In the genomic region with DNA sequence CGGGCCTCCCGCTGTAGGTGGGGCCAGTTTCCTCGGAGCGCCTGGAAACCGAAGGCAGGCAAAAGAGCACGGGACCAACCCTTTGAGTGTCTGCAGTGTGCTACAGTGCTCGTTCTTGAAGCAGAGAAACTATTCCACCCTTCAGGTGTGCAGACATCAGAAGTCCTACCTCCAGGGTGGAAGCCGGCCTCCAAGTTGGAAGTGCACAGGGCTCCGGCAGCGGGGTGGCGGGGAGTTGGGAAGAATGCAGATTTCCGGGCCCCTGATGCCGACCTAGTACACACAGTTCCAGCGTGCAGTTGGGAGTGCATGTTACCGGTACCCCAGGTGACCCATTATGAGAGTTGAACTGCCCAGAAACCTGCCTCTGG, we compare ENCODE assay signal across 8 cellular contexts. TPM values are rescaled to one million over a fixed set of nuclear protein-coding genes. Genes with fewer than 3 reads are reported as not detected.
DNase-seq lines count a peak whose midpoint lies in the region; ATAC-seq and TF ChIP-seq lines count a peak whose summit lies in the region.
"Had no signal": no experiment of that assay in that cellular context is flagged by ENCODE, and none has a peak within 500 bp of the region (broad histone marks: within the 10 kb centered on the region; RNA-seq: fewer than 3 reads in every experiment).

No MANE protein-coding gene starts in this region.

- ATAC-seq in activated T-helper 17 cell treated with anti-CD3 and anti-CD28 coated beads, Interleukin-2, amount 50 U/mL, for 72 hours (replicated peaks) = no peak

- intact Hi-C loops in stomach (cut with DNase I; ENCODE audit: low total_unique reads) = no loop called here

- DNase-seq in HL-60 (ENCODE audit: low read depth in 1 of 2, low spot score in 1 of 2) (no peak), stomach (no peak), MG63 (no peak), glomerular visceral epithelial cell (ENCODE audit: extremely low spot score) (no peak)
- DNase-seq in stimulated activated CD4-positive, alpha-beta T cell treated with anti-CD3 and anti-CD28 coated beads, Interleukin-1b, Interleukin-23, amount 100 ng/mL, for 48 hours = no peak
- DNase-seq: NCI-H2029 had no signal

- H3K27ac Mint-ChIP-seq in activated T-helper 17 cell treated with anti-CD3 and anti-CD28 coated beads, Interleukin-2, amount 50 U/mL, for 72 hours = peak overlapping the region; percentile 93

- no peaks in the 10 kb centered on the region for H3K9me3 Mint-ChIP-seq in activated T-helper 17 cell treated with anti-CD3 and anti-CD28 coated beads, Interleukin-2, amount 50 U/mL, for 72 hours

- H3K4me1 ChIP-seq in stomach = peaks cover 56 to 74% (median 68%) of the 10 kb centered on the region in 4 donors

- H3K27ac ChIP-seq in HL-60 (replicated peaks) = no peak overlapping the region
- H3K27ac ChIP-seq in stomach = peak overlapping the region; percentile 99 to 100 (median 100)

- H3K4me1 Mint-ChIP-seq in activated T-helper 17 cell treated with anti-CD3 and anti-CD28 coated beads, Interleukin-2, amount 50 U/mL, for 72 hours = peaks cover 30% of the 10 kb centered on the region

- no peak for TF ChIP-seq EP300 in stomach (IDR thresholded peaks at IDR 0.05)

- 26 to 49% (median 34%) methylated on average over 15 of the region's 15 CpGs for WGBS in stomach, 5 donors

- H3K27me3 Mint-ChIP-seq in activated T-helper 17 cell treated with anti-CD3 and anti-CD28 coated beads, Interleukin-2, amount 50 U/mL, for 72 hours = no peaks in the 10 kb centered on the region

- H3K36me3 Mint-ChIP-seq in activated T-helper 17 cell treated with anti-CD3 and anti-CD28 coated beads, Interleukin-2, amount 50 U/mL, for 72 hours (ENCODE audit: low read depth) = peaks cover 41% of the 10 kb centered on the region

- TF ChIP-seq CTCF in HL-60 (IDR thresholded peaks at IDR 0.05; ENCODE audit: insufficient read depth, low read length) (no peak), stomach (IDR thresholded peaks at IDR 0.05) (no peak)

- H3K27me3 ChIP-seq in HL-60 (ENCODE audit: insufficient read depth, poor library complexity, severe bottlenecking) (no peaks in the 10 kb centered on the region), stomach (no peaks in the 10 kb centered on the region), MG63 (no peaks in the 10 kb centered on the region)

- H3K4me3 Mint-ChIP-seq in activated T-helper 17 cell treated with anti-CD3 and anti-CD28 coated beads, Interleukin-2, amount 50 U/mL, for 72 hours = peak overlapping the region; percentile 96

- TF ChIP-seq POLR2A in stomach (IDR thresholded peaks at IDR 0.05) = no peak

- H3K9me3 ChIP-seq in iPS-18c (ENCODE audit: control insufficient read depth, insufficient read depth, low read length) (peaks cover 2% of the 10 kb centered on the region), stomach (no peaks in the 10 kb centered on the region), MG63 (no peaks in the 10 kb centered on the region)

- H3K36me3 ChIP-seq in stomach (no peaks in the 10 kb centered on the region), MG63 (no peaks in the 10 kb centered on the region)

- peak overlapping the region; percentile 79 for H3K4me3 ChIP-seq in HL-60 (replicated peaks; ENCODE audit: insufficient read depth, low read length)
- peak overlapping the region; percentile 79 for H3K4me3 ChIP-seq in iPS-18c (ENCODE audit: insufficient read depth, low read depth, low read length)
- peak overlapping the region; percentile 67 to 89 (median 78) for H3K4me3 ChIP-seq in stomach
- no peak overlapping the region for H3K4me3 ChIP-seq in MG63

RNA-seq across cellular contexts. Expression of gene KLF13, which starts 3.0 kb away (rescaled TPM):
- 100 to 1,000 TPM; 101 to 119 TPM for total RNA-seq in activated T-helper 17 cell treated with anti-CD3 and anti-CD28 coated beads, Interleukin-2, amount 50 U/mL, for 72 hours
- 10 to 100 TPM in 4 of 5 donors, 1 to 10 TPM in 1; 9.3 to 74.0 (median 38.8) TPM for total RNA-seq in stomach
- 10 to 100 TPM; 23.0 to 30.7 (median 24.3) TPM for polyA plus RNA-seq in stomach
- 39.1 and 47.2 TPM in 2 replicates for total RNA-seq in MG63 (2014; rRNA removed; shearing (Covaris generic); ENCODE audit: low replicate concordance)
